ENCODE assay signal across 12 cellular contexts in the genomic region with DNA sequence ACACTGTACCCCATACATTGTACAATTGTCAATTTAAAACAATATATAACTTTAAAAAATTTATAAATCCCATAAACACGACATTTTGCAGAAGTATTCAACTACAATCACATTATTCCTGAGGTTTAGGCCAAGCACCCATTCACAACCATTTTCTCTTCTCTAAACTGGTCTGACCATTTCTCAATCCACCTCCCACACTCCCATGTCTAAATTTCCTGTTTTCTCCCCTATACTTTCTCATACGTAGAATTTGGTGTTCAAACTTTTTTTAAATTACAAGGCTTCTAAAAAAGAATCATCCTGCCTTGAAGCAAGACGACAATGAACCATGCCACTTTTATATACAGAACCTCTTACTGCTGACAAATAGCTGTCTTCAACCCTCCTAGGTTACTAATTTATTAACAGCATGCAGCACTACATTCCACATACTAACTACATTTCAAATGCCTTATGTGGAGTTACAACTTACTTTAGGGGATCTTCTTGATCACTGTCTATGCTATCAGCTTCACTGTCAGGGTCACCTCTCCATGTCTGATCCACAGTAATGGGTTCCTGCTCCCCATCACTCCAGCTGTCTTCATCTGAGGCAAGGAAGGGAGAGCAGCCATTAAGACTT. TPM values are rescaled to one million over a fixed set of nuclear protein-coding genes. Genes with fewer than 3 reads are reported as not detected.
DNase-seq lines count a peak whose midpoint lies in the region; ATAC-seq and TF ChIP-seq lines count a peak whose summit lies in the region.
"Had no signal": no experiment of that assay in that cellular context is flagged by ENCODE, and none has a peak within 500 bp of the region (broad histone marks: within the 10 kb centered on the region; RNA-seq: fewer than 3 reads in every experiment).

No MANE protein-coding gene starts in this region.

- no peaks in the 10 kb centered on the region for H4K20me1 ChIP-seq in OCI-LY3 (ENCODE audit: insufficient read depth, low read length)

- no peaks in the 10 kb centered on the region for H3K27me3 ChIP-seq in OCI-LY3 (ENCODE audit: low read depth, low read length)

- H3K4me3 ChIP-seq in OCI-LY3 (ENCODE audit: low read length) (no peak overlapping the region), retinal pigment epithelial cell (ENCODE audit: low read length) (peak overlapping the region; percentile 10)

- DNase-seq in T-helper 1 cell (no peak), endothelial cell (ENCODE audit: low spot score) (no peak), retinal pigment epithelial cell (ENCODE audit: low read depth) (no peak), NCI-H1417 treated with DMSO at 0.1 percent for 48 hours (lab: John Stamatoyannopoulos, UW) (no peak)
- no peak for DNase-seq in central memory CD4-positive, alpha-beta T cell
- DNase-seq: GOT3, hypothalamus, NCI-H510A, small intestine had no signal

- no peak for ATAC-seq in GM19395 (IDR thresholded peaks at IDR 0.05; ENCODE audit: unreplicated experiment)

- H3K9ac ChIP-seq in OCI-LY3 (ENCODE audit: low read length) = no peak overlapping the region

- peak overlapping the region; percentile 4; the same call in 1 of the 2 replicates for H3K4me2 ChIP-seq in OCI-LY3 (ENCODE audit: low read length)

- H3K9me3 ChIP-seq in OCI-LY3 (ENCODE audit: insufficient read depth, low read length) = no peaks in the 10 kb centered on the region

- H3K36me3 ChIP-seq in OCI-LY3 (replicated peaks; ENCODE audit: low read depth, low read length) = peaks cover 43% of the 10 kb centered on the region

- H3K4me1 ChIP-seq in OCI-LY3 (ENCODE audit: low read length) = peaks cover 23% of the 10 kb centered on the region

- H2AFZ ChIP-seq in OCI-LY3 (ENCODE audit: low read depth, low read length) = no peak overlapping the region

- H3K36me3 Mint-ChIP-seq in T-helper 1 cell treated with Interleukin-12 subunit alpha and Interleukin-12 subunit beta and Interleukin-4 antibody, amounts not matched to agents 30 μg/mL and 1 μg/mL, for 36 hours (ENCODE audit: low read depth) = peaks cover 29% of the 10 kb centered on the region
- H3K36me3 Mint-ChIP-seq in endothelial cell (ENCODE audit: low read depth, unreplicated experiment) = peaks cover 18% of the 10 kb centered on the region

- H3K9me3 Mint-ChIP-seq in T-helper 1 cell treated with Interleukin-12 subunit alpha and Interleukin-12 subunit beta and Interleukin-4 antibody, amounts not matched to agents 30 μg/mL and 1 μg/mL, for 36 hours = no peaks in the 10 kb centered on the region
- no peaks in the 10 kb centered on the region for H3K9me3 Mint-ChIP-seq in endothelial cell (ENCODE audit: unreplicated experiment)

- H3K4me3 Mint-ChIP-seq in T-helper 1 cell treated with Interleukin-12 subunit alpha and Interleukin-12 subunit beta and Interleukin-4 antibody, amounts not matched to agents 30 μg/mL and 1 μg/mL, for 36 hours = peak overlapping the region; percentile 99
- peak overlapping the region; percentile 9 for H3K4me3 Mint-ChIP-seq in endothelial cell (ENCODE audit: unreplicated experiment)

- H3K27ac Mint-ChIP-seq in T-helper 1 cell treated with Interleukin-12 subunit alpha and Interleukin-12 subunit beta and Interleukin-4 antibody, amounts not matched to agents 30 μg/mL and 1 μg/mL, for 36 hours = peak overlapping the region; percentile 29
- H3K27ac Mint-ChIP-seq in endothelial cell (ENCODE audit: unreplicated experiment) = peak overlapping the region; percentile 81

- no peak overlapping the region for H3K27ac ChIP-seq in OCI-LY3 (ENCODE audit: low read length)

- peaks cover 38% of the 10 kb centered on the region for H3K4me1 Mint-ChIP-seq in T-helper 1 cell treated with Interleukin-12 subunit alpha and Interleukin-12 subunit beta and Interleukin-4 antibody, amounts not matched to agents 30 μg/mL and 1 μg/mL, for 36 hours (ENCODE audit: low read depth)
- H3K4me1 Mint-ChIP-seq in endothelial cell (ENCODE audit: unreplicated experiment) = peaks cover 29% of the 10 kb centered on the region

- H3K27me3 Mint-ChIP-seq in T-helper 1 cell treated with Interleukin-12 subunit alpha and Interleukin-12 subunit beta and Interleukin-4 antibody, amounts not matched to agents 30 μg/mL and 1 μg/mL, for 36 hours (ENCODE audit: low read depth) = no peaks in the 10 kb centered on the region
- peaks cover 2% of the 10 kb centered on the region for H3K27me3 Mint-ChIP-seq in endothelial cell (ENCODE audit: unreplicated experiment)

- no peak for TF ChIP-seq CTCF in OCI-LY3 (IDR thresholded peaks at IDR 0.05; ENCODE audit: low read depth, low read length)
- no peak for TF ChIP-seq CTCF in endothelial cell (IDR thresholded peaks at IDR 0.05; ENCODE audit: unreplicated experiment)
- TF ChIP-seq CTCF in retinal pigment epithelial cell (conservative IDR thresholded peaks at IDR 0.05; ENCODE audit: low read depth, low read length) = no peak

- peaks cover 82% of the 10 kb centered on the region for H3K79me2 ChIP-seq in OCI-LY3 (ENCODE audit: low read length)

RNA-seq across cellular contexts. Expression of gene KANSL2, which starts 3.4 kb away (rescaled TPM):
- 37.5 TPM for total RNA-seq in endothelial cell (ENCODE audit: unreplicated experiment)

RNA-seq across cellular contexts. Expression of gene CCNT1, which starts 37.8 kb away (rescaled TPM):
- total RNA-seq in endothelial cell (ENCODE audit: unreplicated experiment) = 46.1 TPM
